ENCODE assay signal across 1 cellular context in the genomic region with DNA sequence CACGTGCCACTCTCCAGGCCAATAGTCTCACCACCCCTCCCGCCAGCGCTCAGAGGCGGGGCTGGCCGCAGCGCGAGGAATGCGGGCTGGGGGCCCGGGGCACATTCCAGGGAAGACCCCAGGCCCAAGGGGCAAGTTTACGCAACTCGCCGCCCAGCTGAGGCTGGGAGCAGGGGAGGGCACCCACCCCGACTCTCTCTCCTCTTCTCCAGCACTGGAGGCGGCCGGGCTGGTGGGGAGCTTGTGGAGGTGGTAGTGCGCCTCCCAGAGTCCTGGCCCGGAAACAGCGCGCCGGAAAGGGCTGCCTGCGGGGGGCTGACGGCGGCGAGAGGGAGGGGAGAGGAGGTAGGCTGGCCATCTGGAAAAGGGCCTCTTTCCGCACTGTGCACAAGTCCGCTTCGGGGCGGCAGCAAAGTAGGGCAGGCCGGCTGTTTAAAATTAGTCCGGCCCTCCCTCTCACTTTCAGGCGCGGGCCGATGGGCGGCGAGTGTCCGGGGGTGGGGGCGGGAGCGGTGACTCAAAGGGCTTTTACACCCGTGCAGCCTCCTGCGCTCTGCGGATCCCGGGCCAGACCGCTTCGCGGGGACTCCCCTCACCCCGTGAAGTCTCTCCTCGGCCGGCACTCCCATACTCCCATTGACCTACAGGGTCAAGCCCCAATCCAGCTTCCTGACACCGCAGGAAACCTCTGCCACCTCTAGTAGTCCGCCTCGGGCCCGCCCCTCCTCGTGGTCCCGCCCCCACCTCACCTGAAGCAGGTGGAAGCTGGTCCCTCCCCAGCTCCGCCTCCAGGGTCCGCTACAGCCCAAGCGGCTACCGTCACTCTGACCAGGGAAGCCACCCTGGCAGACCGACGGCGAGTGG.
TF ChIP-seq lines count a peak whose summit lies in the region.

No MANE protein-coding gene starts in this region.

TF ChIP-seq in GM12878, 131 proteins besides CTCF, POLR2A, EP300 and RAD21 (continues in another document):
- TF ChIP-seq NFYA (IDR thresholded peaks at IDR 0.05; ENCODE audit: borderline replicate concordance, low read depth, low read length) (no peak), EED (IDR thresholded peaks at IDR 0.05; ENCODE audit: low read depth) (peak; percentile 44; the same call in 1 of the 2 replicates), BACH1 (IDR thresholded peaks at IDR 0.05; ENCODE audit: borderline replicate concordance) (no peak), JUNB (IDR thresholded peaks at IDR 0.05) (0 out of 2 replicates have a peak, but pooled peaks have one; percentile 12), ETV6 (conservative IDR thresholded peaks at IDR 0.05 in 1 of 2, IDR thresholded peaks at IDR 0.05 in 1 of 2; ENCODE audit: borderline replicate concordance in 1 of 2, low read depth in 1 of 2) (peak in 1 of 2 experiments; percentile 0; a peak in 1 of 4 replicates), BHLHE40 (IDR thresholded peaks at IDR 0.05; ENCODE audit: borderline replicate concordance in 1 of 2, low read depth in 2 of 2, low read length in 1 of 2) (peak; percentile 70 to 85), EGR1 (IDR thresholded peaks at IDR 0.05; ENCODE audit: borderline replicate concordance in 1 of 2, low read depth in 2 of 2, low read length in 2 of 2) (peak in 1 of 2 experiments; percentile 56; a peak in 1 of 3 replicates), MXI1 (IDR thresholded peaks at IDR 0.05; ENCODE audit: low read depth, low read length) (peak; percentile 18; the same call in 1 of the 2 replicates), PAX5 (IDR thresholded peaks at IDR 0.05; ENCODE audit: borderline replicate concordance, low read depth, low read length) (no peak), RB1 (IDR thresholded peaks at IDR 0.05; ENCODE audit: borderline replicate concordance) (peak; percentile 90; the same call in 1 of the 2 replicates), JUND (IDR thresholded peaks at IDR 0.05; ENCODE audit: low read depth, low read length) (0 out of 2 replicates have a peak, but pooled peaks have one; percentile 10), NBN (IDR thresholded peaks at IDR 0.05) (0 out of 2 replicates have a peak, but pooled peaks have one; percentile 66), SMC3 (IDR thresholded peaks at IDR 0.05; ENCODE audit: borderline replicate concordance, low read length) (0 out of 2 replicates have a peak, but pooled peaks have one; percentile 13), NRF1 (conservative IDR thresholded peaks at IDR 0.05; ENCODE audit: low read depth, low read length) (no peak), SIN3A (IDR thresholded peaks at IDR 0.05; ENCODE audit: low read depth, low read length) (0 out of 2 replicates have a peak, but pooled peaks have one; percentile 23), ZNF207 (IDR thresholded peaks at IDR 0.05; ENCODE audit: borderline replicate concordance) (0 out of 2 replicates have a peak, but pooled peaks have one; percentile 31), HCFC1 (IDR thresholded peaks at IDR 0.05; ENCODE audit: low read length) (no peak), NR2F1 (conservative IDR thresholded peaks at IDR 0.05) (peak; percentile 59), TAF1 (IDR thresholded peaks at IDR 0.05; ENCODE audit: borderline replicate concordance, low read depth, low read length) (0 out of 2 replicates have a peak, but pooled peaks have one; percentile 38), SMARCA5 (IDR thresholded peaks at IDR 0.05) (0 out of 2 replicates have a peak, but pooled peaks have one; percentile 12), IKZF1 (conservative IDR thresholded peaks at IDR 0.05) (peak; percentile 90), SUZ12 (IDR thresholded peaks at IDR 0.05; ENCODE audit: unreplicated experiment) (no peak), MYB (IDR thresholded peaks at IDR 0.05; ENCODE audit: borderline replicate concordance, low read depth, low read length) (no peak), DPF2 (IDR thresholded peaks at IDR 0.05) (peak; percentile 44; the same call in 1 of the 2 replicates), TBL1XR1 (IDR thresholded peaks at IDR 0.05; ENCODE audit: low read depth, low read length) (no peak), GATAD2B (conservative IDR thresholded peaks at IDR 0.05; ENCODE audit: low read depth) (peak; percentile 52; the same call in 1 of the 2 replicates), STAT1 (conservative IDR thresholded peaks at IDR 0.05) (no peak), IKZF2 (IDR thresholded peaks at IDR 0.05) (peak; percentile 55 to 69; a peak in 3 of 4 replicates)
- TF ChIP-seq, protein P1, sequence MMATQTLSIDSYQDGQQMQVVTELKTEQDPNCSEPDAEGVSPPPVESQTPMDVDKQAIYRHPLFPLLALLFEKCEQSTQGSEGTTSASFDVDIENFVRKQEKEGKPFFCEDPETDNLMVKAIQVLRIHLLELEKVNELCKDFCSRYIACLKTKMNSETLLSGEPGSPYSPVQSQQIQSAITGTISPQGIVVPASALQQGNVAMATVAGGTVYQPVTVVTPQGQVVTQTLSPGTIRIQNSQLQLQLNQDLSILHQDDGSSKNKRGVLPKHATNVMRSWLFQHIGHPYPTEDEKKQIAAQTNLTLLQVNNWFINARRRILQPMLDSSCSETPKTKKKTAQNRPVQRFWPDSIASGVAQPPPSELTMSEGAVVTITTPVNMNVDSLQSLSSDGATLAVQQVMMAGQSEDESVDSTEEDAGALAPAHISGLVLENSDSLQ (IDR thresholded peaks at IDR 0.05) = no peak
- TF ChIP-seq, protein P2, sequence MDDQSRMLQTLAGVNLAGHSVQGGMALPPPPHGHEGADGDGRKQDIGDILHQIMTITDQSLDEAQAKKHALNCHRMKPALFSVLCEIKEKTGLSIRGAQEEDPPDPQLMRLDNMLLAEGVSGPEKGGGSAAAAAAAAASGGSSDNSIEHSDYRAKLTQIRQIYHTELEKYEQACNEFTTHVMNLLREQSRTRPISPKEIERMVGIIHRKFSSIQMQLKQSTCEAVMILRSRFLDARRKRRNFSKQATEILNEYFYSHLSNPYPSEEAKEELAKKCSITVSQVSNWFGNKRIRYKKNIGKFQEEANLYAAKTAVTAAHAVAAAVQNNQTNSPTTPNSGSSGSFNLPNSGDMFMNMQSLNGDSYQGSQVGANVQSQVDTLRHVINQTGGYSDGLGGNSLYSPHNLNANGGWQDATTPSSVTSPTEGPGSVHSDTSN (IDR thresholded peaks at IDR 0.05; ENCODE audit: insufficient replicate concordance, low read depth, low read length) = no peak
- TF ChIP-seq, protein P3, sequence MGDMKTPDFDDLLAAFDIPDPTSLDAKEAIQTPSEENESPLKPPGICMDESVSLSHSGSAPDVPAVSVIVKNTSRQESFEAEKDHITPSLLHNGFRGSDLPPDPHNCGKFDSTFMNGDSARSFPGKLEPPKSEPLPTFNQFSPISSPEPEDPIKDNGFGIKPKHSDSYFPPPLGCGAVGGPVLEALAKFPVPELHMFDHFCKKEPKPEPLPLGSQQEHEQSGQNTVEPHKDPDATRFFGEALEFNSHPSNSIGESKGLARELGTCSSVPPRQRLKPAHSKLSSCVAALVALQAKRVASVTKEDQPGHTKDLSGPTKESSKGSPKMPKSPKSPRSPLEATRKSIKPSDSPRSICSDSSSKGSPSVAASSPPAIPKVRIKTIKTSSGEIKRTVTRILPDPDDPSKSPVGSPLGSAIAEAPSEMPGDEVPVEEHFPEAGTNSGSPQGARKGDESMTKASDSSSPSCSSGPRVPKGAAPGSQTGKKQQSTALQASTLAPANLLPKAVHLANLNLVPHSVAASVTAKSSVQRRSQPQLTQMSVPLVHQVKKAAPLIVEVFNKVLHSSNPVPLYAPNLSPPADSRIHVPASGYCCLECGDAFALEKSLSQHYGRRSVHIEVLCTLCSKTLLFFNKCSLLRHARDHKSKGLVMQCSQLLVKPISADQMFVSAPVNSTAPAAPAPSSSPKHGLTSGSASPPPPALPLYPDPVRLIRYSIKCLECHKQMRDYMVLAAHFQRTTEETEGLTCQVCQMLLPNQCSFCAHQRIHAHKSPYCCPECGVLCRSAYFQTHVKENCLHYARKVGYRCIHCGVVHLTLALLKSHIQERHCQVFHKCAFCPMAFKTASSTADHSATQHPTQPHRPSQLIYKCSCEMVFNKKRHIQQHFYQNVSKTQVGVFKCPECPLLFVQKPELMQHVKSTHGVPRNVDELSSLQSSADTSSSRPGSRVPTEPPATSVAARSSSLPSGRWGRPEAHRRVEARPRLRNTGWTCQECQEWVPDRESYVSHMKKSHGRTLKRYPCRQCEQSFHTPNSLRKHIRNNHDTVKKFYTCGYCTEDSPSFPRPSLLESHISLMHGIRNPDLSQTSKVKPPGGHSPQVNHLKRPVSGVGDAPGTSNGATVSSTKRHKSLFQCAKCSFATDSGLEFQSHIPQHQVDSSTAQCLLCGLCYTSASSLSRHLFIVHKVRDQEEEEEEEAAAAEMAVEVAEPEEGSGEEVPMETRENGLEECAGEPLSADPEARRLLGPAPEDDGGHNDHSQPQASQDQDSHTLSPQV (IDR thresholded peaks at IDR 0.05) = no peak
- TF ChIP-seq, protein P4, sequence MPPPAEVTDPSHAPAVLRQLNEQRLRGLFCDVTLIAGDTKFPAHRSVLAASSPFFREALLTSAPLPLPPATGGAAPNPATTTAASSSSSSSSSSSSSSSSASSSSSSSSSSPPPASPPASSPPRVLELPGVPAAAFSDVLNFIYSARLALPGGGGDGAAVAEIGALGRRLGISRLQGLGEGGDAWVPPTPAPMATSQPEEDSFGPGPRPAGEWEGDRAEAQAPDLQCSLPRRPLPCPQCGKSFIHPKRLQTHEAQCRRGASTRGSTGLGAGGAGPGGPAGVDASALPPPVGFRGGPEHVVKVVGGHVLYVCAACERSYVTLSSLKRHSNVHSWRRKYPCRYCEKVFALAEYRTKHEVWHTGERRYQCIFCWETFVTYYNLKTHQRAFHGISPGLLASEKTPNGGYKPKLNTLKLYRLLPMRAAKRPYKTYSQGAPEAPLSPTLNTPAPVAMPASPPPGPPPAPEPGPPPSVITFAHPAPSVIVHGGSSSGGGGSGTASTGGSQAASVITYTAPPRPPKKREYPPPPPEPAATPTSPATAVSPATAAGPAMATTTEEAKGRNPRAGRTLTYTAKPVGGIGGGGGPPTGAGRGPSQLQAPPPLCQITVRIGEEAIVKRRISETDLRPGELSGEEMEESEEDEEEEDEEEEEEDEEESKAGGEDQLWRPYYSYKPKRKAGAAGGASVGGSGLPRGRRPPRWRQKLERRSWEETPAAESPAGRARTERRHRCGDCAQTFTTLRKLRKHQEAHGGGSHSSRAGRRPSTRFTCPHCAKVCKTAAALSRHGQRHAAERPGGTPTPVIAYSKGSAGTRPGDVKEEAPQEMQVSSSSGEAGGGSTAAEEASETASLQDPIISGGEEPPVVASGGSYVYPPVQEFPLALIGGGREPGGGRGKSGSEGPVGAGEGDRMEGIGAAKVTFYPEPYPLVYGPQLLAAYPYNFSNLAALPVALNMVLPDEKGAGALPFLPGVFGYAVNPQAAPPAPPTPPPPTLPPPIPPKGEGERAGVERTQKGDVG (CRISPR knock-in tag; IDR thresholded peaks at IDR 0.05) = no peak
- TF ChIP-seq, protein P5, sequence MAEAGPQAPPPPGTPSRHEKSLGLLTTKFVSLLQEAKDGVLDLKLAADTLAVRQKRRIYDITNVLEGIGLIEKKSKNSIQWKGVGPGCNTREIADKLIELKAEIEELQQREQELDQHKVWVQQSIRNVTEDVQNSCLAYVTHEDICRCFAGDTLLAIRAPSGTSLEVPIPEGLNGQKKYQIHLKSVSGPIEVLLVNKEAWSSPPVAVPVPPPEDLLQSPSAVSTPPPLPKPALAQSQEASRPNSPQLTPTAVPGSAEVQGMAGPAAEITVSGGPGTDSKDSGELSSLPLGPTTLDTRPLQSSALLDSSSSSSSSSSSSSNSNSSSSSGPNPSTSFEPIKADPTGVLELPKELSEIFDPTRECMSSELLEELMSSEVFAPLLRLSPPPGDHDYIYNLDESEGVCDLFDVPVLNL (IDR thresholded peaks at IDR 0.05; ENCODE audit: low read depth, low read length) = no peak
- TF ChIP-seq, protein P6, sequence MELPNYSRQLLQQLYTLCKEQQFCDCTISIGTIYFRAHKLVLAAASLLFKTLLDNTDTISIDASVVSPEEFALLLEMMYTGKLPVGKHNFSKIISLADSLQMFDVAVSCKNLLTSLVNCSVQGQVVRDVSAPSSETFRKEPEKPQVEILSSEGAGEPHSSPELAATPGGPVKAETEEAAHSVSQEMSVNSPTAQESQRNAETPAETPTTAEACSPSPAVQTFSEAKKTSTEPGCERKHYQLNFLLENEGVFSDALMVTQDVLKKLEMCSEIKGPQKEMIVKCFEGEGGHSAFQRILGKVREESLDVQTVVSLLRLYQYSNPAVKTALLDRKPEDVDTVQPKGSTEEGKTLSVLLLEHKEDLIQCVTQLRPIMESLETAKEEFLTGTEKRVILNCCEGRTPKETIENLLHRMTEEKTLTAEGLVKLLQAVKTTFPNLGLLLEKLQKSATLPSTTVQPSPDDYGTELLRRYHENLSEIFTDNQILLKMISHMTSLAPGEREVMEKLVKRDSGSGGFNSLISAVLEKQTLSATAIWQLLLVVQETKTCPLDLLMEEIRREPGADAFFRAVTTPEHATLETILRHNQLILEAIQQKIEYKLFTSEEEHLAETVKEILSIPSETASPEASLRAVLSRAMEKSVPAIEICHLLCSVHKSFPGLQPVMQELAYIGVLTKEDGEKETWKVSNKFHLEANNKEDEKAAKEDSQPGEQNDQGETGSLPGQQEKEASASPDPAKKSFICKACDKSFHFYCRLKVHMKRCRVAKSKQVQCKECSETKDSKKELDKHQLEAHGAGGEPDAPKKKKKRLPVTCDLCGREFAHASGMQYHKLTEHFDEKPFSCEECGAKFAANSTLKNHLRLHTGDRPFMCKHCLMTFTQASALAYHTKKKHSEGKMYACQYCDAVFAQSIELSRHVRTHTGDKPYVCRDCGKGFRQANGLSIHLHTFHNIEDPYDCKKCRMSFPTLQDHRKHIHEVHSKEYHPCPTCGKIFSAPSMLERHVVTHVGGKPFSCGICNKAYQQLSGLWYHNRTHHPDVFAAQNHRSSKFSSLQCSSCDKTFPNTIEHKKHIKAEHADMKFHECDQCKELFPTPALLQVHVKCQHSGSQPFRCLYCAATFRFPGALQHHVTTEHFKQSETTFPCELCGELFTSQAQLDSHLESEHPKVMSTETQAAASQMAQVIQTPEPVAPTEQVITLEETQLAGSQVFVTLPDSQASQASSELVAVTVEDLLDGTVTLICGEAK (IDR thresholded peaks at IDR 0.05; ENCODE audit: borderline replicate concordance) = peak; percentile 51; the same call in 1 of the 2 replicates
- TF ChIP-seq, protein P7, sequence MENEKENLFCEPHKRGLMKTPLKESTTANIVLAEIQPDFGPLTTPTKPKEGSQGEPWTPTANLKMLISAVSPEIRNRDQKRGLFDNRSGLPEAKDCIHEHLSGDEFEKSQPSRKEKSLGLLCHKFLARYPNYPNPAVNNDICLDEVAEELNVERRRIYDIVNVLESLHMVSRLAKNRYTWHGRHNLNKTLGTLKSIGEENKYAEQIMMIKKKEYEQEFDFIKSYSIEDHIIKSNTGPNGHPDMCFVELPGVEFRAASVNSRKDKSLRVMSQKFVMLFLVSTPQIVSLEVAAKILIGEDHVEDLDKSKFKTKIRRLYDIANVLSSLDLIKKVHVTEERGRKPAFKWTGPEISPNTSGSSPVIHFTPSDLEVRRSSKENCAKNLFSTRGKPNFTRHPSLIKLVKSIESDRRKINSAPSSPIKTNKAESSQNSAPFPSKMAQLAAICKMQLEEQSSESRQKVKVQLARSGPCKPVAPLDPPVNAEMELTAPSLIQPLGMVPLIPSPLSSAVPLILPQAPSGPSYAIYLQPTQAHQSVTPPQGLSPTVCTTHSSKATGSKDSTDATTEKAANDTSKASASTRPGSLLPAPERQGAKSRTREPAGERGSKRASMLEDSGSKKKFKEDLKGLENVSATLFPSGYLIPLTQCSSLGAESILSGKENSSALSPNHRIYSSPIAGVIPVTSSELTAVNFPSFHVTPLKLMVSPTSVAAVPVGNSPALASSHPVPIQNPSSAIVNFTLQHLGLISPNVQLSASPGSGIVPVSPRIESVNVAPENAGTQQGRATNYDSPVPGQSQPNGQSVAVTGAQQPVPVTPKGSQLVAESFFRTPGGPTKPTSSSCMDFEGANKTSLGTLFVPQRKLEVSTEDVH (IDR thresholded peaks at IDR 0.05; ENCODE audit: low read depth, partially characterized antibody) = no peak
- TF ChIP-seq, protein P8, sequence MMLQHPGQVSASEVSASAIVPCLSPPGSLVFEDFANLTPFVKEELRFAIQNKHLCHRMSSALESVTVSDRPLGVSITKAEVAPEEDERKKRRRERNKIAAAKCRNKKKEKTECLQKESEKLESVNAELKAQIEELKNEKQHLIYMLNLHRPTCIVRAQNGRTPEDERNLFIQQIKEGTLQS (IDR thresholded peaks at IDR 0.05; ENCODE audit: borderline replicate concordance, extremely low read depth, low read depth, low read length) = no peak
